In the genomic region with DNA sequence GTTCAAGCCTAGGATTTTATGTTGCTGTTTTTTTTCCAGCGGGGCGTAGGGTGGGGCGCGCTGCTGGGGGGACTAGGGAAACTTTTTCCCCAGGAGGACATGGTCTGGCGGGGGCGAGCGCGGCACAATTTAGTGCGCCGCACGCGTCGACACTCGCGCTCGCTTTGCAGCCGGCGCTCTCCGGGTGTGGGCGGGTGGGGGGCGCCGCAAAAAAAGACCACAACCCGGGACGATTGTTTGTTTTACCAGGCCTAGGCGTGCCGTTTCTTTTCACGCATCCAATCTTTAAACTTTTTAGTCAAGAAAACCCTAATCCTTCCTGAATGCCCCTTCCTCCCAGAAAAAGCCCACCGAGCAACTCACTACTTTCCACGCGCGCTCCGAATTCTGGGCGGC, we compare ENCODE assay signal across 8 cellular contexts. TPM values are rescaled to one million over a fixed set of nuclear protein-coding genes. Genes with fewer than 3 reads are reported as not detected.
DNase-seq lines count a peak whose midpoint lies in the region; ATAC-seq, FAIRE-seq and TF ChIP-seq lines count a peak whose summit lies in the region.

No MANE protein-coding gene starts in this region.

- BruUV-seq in HepG2 (replicated peaks; lab: Mats Ljungman, UMichigan), result TSS peak; percentile 69

- H3K4me2 ChIP-seq in A549, result peak overlapping the region; percentile 76
- H3K4me2 ChIP-seq in HepG2 (ENCODE audit: low read depth, low read length), result peak overlapping the region; percentile 96

- FAIRE-seq in A549 (lab: Jason Lieb, UNC) (no peak), HepG2 (lab: Jason Lieb, UNC) (no peak)

- no peak overlapping the region for H2AFZ ChIP-seq in HepG2 (ENCODE audit: low read length)

- H3K79me2 ChIP-seq in HepG2 (ENCODE audit: insufficient read depth, low read length), result peaks cover 54% of the 10 kb centered on the region

- no peaks in the 10 kb centered on the region for H3K9me3 ChIP-seq in A549
- no peaks in the 10 kb centered on the region for H3K9me3 ChIP-seq in HUES64 (ENCODE audit: insufficient read depth, low read depth, low read length)
- H3K9me3 ChIP-seq in HepG2 (ENCODE audit: low read length), result no peaks in the 10 kb centered on the region
- no peaks in the 10 kb centered on the region for H3K9me3 ChIP-seq in subcutaneous abdominal adipose tissue (ENCODE audit: control insufficient read depth in 5 of 5, low read length in 5 of 5)

- peak overlapping the region; percentile 99 to 100 for H3K27ac ChIP-seq in A549
- peak overlapping the region; percentile 100 for H3K27ac ChIP-seq in HUES64 (ENCODE audit: low read depth, low read length)
- peak overlapping the region; percentile 98 for H3K27ac ChIP-seq in HepG2 (ENCODE audit: extremely low read length, insufficient read depth, low read length)
- peak overlapping the region; percentile 100 for H3K27ac ChIP-seq in subcutaneous abdominal adipose tissue (ENCODE audit: low read depth, low read length)

- 0 out of 2 replicates have a peak, but pooled peaks have one; percentile 2 for TF ChIP-seq POLR2A in A549 (IDR thresholded peaks at IDR 0.05; ENCODE audit: low read length)
- no peak for TF ChIP-seq POLR2A in HepG2 (IDR thresholded peaks at IDR 0.05; ENCODE audit: insufficient read depth in 1 of 2, low read depth in 2 of 2, low read length in 2 of 2)

- POLR2A ChIA-PET in A549 (lab: Yijun Ruan, JAX) (interaction anchor here (0.9 to 10.7 kb wide), 24 partner anchors 9 to 912 kb away, joined by 3 to 187 read pairs (median 10); no protein-coding TSS in a partner anchor), HepG2 (lab: Yijun Ruan, JAX) (interaction anchor here (0.8 to 6.9 kb wide), 27 partner anchors 12 to 849 kb away, joined by 3 to 244 read pairs (median 5); no protein-coding TSS in a partner anchor)

- no peak for DNase-seq in A549 (ENCODE audit: low read depth in 1 of 2, low spot score in 1 of 2)
- DNase-seq in astrocyte of the cerebellum (ENCODE audit: low read depth), result no peak
- DNase-seq in HepG2 (ENCODE audit: low spot score), result no peak
- no peak for DNase-seq in NCI-H345 treated with DMSO at 0.1 percent for 48 hours (lab: John Stamatoyannopoulos, UW; ENCODE audit: unreplicated experiment)
- DNase-seq in NCI-H526 (lab: John Stamatoyannopoulos, UW), result no peak

- TF ChIP-seq EP300 in A549 (IDR thresholded peaks at IDR 0.05) (no peak), HepG2 (IDR thresholded peaks at IDR 0.05; ENCODE audit: low read depth in 2 of 2, low read length in 2 of 2) (no peak), HepG2 (CRISPR knock-in tag; IDR thresholded peaks at IDR 0.05; ENCODE audit: borderline replicate concordance) (no peak)

- WGBS in A549 (ENCODE audit: missing lambda C conversion rate), result 2% methylated on average over 17 of the region's 33 CpGs
- under 1% methylated on average over 33 of the region's 33 CpGs for WGBS in HUES64
- under 1% methylated on average over 11 of the region's 33 CpGs for WGBS in HepG2 (ENCODE audit: low lambda C conversion rate)

- ATAC-seq in A549 (no peak), HepG2 (peak; percentile 1; the same call in 1 of the 3 replicates), GM19324 (IDR thresholded peaks at IDR 0.05; ENCODE audit: low FRiP score, unreplicated experiment) (no peak)

- H4K20me1 ChIP-seq in HepG2 (ENCODE audit: insufficient read depth, low read length), result peaks cover 33% of the 10 kb centered on the region

- peaks cover 11% of the 10 kb centered on the region for H3K4me1 ChIP-seq in A549
- H3K4me1 ChIP-seq in HUES64 (ENCODE audit: insufficient read depth, low read length), result peaks cover 21% of the 10 kb centered on the region
- H3K4me1 ChIP-seq in HepG2 (ENCODE audit: insufficient read depth, low read length), result peaks cover 46% of the 10 kb centered on the region
- peaks cover 4 to 43% (median 39%) of the 10 kb centered on the region in 5 donors for H3K4me1 ChIP-seq in subcutaneous abdominal adipose tissue (ENCODE audit: control insufficient read depth in 5 of 5, insufficient read depth in 5 of 5, low read length in 5 of 5)

- H3K36me3 ChIP-seq in HUES64 (ENCODE audit: insufficient read depth, low read length), result peaks cover 26% of the 10 kb centered on the region
- H3K36me3 ChIP-seq in HepG2 (replicated peaks in 1 of 2; ENCODE audit: control insufficient read depth in 1 of 2, insufficient read depth in 2 of 2, low read length in 2 of 2), result peaks cover 6 to 27% of the 10 kb centered on the region in 2 experiments
- H3K36me3 ChIP-seq in subcutaneous abdominal adipose tissue (ENCODE audit: control insufficient read depth in 5 of 5, insufficient read depth in 5 of 5, low read length in 5 of 5), result peaks cover 0 to 29% (median 23%) of the 10 kb centered on the region in 5 donors

- in situ Hi-C loops in astrocyte of the cerebellum (cut with HindIII; ENCODE audit: low sequenced_read_pairs) (loop anchor here (5.0 kb wide), 1 partner anchor 541 kb away; no protein-coding TSS in a partner anchor), HepG2 (cut with HindIII; ENCODE audit: extremely low pct_ligation_motif_present, low pct_unique_long_range_greater_than_20kb) (loop anchor here (5.0 kb wide), 1 partner anchor 81 kb away; no protein-coding TSS in a partner anchor)

- H3K4me3 ChIP-seq in A549 (peak overlapping the region; percentile 95), HUES64 (ENCODE audit: low read length) (peak overlapping the region; percentile 98), astrocyte of the cerebellum (ENCODE audit: low read depth, low read length) (peak overlapping the region; percentile 99), HepG2 (replicated peaks in 1 of 3; ENCODE audit: insufficient read depth in 1 of 3, low read depth in 2 of 3, low read length in 3 of 3) (peak overlapping the region; percentile 93 to 98 (median 94)), subcutaneous abdominal adipose tissue (ENCODE audit: low read depth in 1 of 5, low read length in 5 of 5) (peak overlapping the region; percentile 68 to 100 (median 82))

- H3K27me3 ChIP-seq in HUES64 (ENCODE audit: insufficient read depth, low read length), result no peaks in the 10 kb centered on the region
- no peaks in the 10 kb centered on the region; a peak in 1 of 5 replicates for H3K27me3 ChIP-seq in HepG2 (ENCODE audit: control insufficient read depth in 1 of 2, insufficient read depth in 2 of 2, low read length in 2 of 2)
- H3K27me3 ChIP-seq in subcutaneous abdominal adipose tissue (ENCODE audit: control insufficient read depth in 5 of 5, insufficient read depth in 4 of 5, low read length in 5 of 5), result no peaks in the 10 kb centered on the region

- intact Hi-C loops in HepG2 (cut with micrococcal nuclease; ENCODE audit: unreplicated experiment), result no loop called here

- CTCF ChIA-PET in A549 (lab: Yijun Ruan, JAX) (interaction anchor here (1.0 to 1.2 kb wide), 3 partner anchors 20 to 561 kb away, joined by 3 to 15 read pairs (median 3); no protein-coding TSS in a partner anchor), HepG2 (lab: Yijun Ruan, JAX; ENCODE audit: low intra/inter-chr PET ratio, low total read pairs) (no interaction called here)

- no peak for TF ChIP-seq RAD21 in A549 (conservative IDR thresholded peaks at IDR 0.05 in 1 of 2, IDR thresholded peaks at IDR 0.05 in 1 of 2)
- TF ChIP-seq RAD21 in HepG2 (CRISPR knock-in tag; IDR thresholded peaks at IDR 0.05), result no peak

- H3K9ac ChIP-seq in HUES64 (ENCODE audit: low read depth, low read length) (peak overlapping the region; percentile 97), HepG2 (ENCODE audit: insufficient read depth, low read depth, low read length) (peak overlapping the region; percentile 97), subcutaneous abdominal adipose tissue (ENCODE audit: low read length in 5 of 5) (peak overlapping the region; percentile 84 to 99 (median 99))

- TF ChIP-seq CTCF in A549 (IDR thresholded peaks at IDR 0.05), result no peak
- no peak for TF ChIP-seq CTCF in astrocyte of the cerebellum (IDR thresholded peaks at IDR 0.05; ENCODE audit: low read depth, low read length, missing control alignments)
- no peak for TF ChIP-seq CTCF in HepG2 (CRISPR knock-in tag; IDR thresholded peaks at IDR 0.05)

TF ChIP-seq in A549, 52 proteins besides CTCF, POLR2A, EP300 and RAD21 (continues in another document):
- TF ChIP-seq PHF8 (IDR thresholded peaks at IDR 0.05; ENCODE audit: borderline replicate concordance, low read depth), result 0 out of 2 replicates have a peak, but pooled peaks have one; percentile 24

RNA-seq across cellular contexts. Expression of a gene that starts 0.9 kb away (rescaled TPM):
- 73.8 and 76.4 TPM in 2 replicates for polyA plus RNA-seq in A549 (2011; rRNA removed)
- polyA plus RNA-seq in A549 (2012; cell fraction: cytosol; rRNA removed), result 303 and 417 TPM in 2 replicates
- polyA plus RNA-seq in A549 (2012; cell fraction: nucleus; rRNA removed), result 621 and 1,069 TPM in 2 replicates
- polyA plus RNA-seq in A549 (2017; fragmentation: RNase III; extraction: RNeasy Plus Mini Kit Qiagen cat#74134 plus additional on column Dnase treatment), result 109 to 135 TPM (median 114 TPM) in 3 replicates
- polyA minus RNA-seq in A549 (2011; rRNA and poly(A)+ RNA removed), result 45.3 and 60.5 TPM in 2 replicates
- polyA plus RNA-seq in HUES64 (2013, experiment 1 of 2), result 74.6 TPM
- polyA plus RNA-seq in HUES64 (2013, experiment 2 of 2), result 98.9 TPM
- total RNA-seq in HepG2 (2016; rRNA removed; fragmentation: Illumina TruSeq; extraction: Trizol), result 7.4 and 8.4 TPM in 2 replicates
- 2.6 and 3.4 TPM in 2 replicates for total RNA-seq in HepG2 (2016; cell fraction: cytosol; rRNA removed; fragmentation: Illumina TruSeq; extraction: Trizol; ENCODE audit: low read depth)
- 7.9 and 8.4 TPM in 2 replicates for total RNA-seq in HepG2 (2016; cell fraction: insoluble cytoplasmic fraction; rRNA removed; fragmentation: Illumina TruSeq; extraction: Trizol)
- 11.1 and 11.3 TPM in 2 replicates for total RNA-seq in HepG2 (2016; cell fraction: membrane; rRNA removed; fragmentation: Illumina TruSeq; extraction: Trizol)
- 13.8 and 14.1 TPM in 2 replicates for total RNA-seq in HepG2 (2016; cell fraction: nucleus; rRNA removed; fragmentation: Illumina TruSeq; extraction: Trizol)
- polyA plus RNA-seq in HepG2 (2011; rRNA removed), result 10.2 and 12.7 TPM in 2 replicates
- 11.2 and 18.0 TPM in 2 replicates for polyA plus RNA-seq in HepG2 (2011; cell fraction: cytosol; rRNA removed)
- 66.5 and 69.1 TPM in 2 replicates for polyA plus RNA-seq in HepG2 (2011; cell fraction: nucleus; rRNA removed)
- 23.2 and 32.2 TPM in 2 replicates for polyA plus RNA-seq in HepG2 (2012)
- 2.7 and 2.8 TPM in 2 replicates for polyA plus RNA-seq in HepG2 (2016; cell fraction: cytosol; fragmentation: Illumina TruSeq; extraction: Trizol; ENCODE audit: low read depth)
- 20.7 and 26.8 TPM in 2 replicates for polyA plus RNA-seq in HepG2 (2016; cell fraction: insoluble cytoplasmic fraction; fragmentation: Illumina TruSeq; extraction: Trizol; ENCODE audit: low read depth)
- 9.2 and 10.1 TPM in 2 replicates for polyA plus RNA-seq in HepG2 (2016; cell fraction: membrane; fragmentation: Illumina TruSeq; extraction: Trizol; ENCODE audit: low read depth)
- polyA plus RNA-seq in HepG2 (2016; cell fraction: nucleus; fragmentation: Illumina TruSeq; extraction: Trizol; ENCODE audit: insufficient read depth, low read depth), result 53.8 and 57.0 TPM in 2 replicates
- 8.5 and 26.8 TPM in 2 replicates for polyA minus RNA-seq in HepG2 (2011; rRNA and poly(A)+ RNA removed; ENCODE audit: low replicate concordance)
- polyA minus RNA-seq in HepG2 (2011; cell fraction: cytosol; rRNA and poly(A)+ RNA removed), result 56.3 and 73.8 TPM in 2 replicates
- polyA minus RNA-seq in HepG2 (2011; cell fraction: nucleus; rRNA and poly(A)+ RNA removed), result 11.8 and 13.8 TPM in 2 replicates
